ENCODE assay signal across 9 cellular contexts in genomic region chr6:36886948-36887347, GRCh38. TPM values are rescaled to one million over a fixed set of nuclear protein-coding genes. Genes with fewer than 3 reads are reported as not detected.
DNase-seq lines count a peak whose midpoint lies in the region; ATAC-seq and TF ChIP-seq lines count a peak whose summit lies in the region.
"Had no signal": no experiment of that assay in that cellular context is flagged by ENCODE, and none has a peak within 500 bp of the region (broad histone marks: within the 10 kb centered on the region; RNA-seq: fewer than 3 reads in every experiment).

No MANE protein-coding gene starts in this region.

- WGBS in heart left ventricle, 4 donors, result 67 to 75% (median 71%) methylated on average over 9 of the region's 9 CpGs

- intact Hi-C loops in heart left ventricle (cut with DNase I), result loop anchor here (5.0 to 10.0 kb wide), 11 partner anchors 90 to 328 kb away; partner anchors contain the start of genes PIM1 (in 5 of the 10) and MTCH1 (in 2 of the 10)
- intact Hi-C loops in Right ventricle myocardium superior (cut with DNase I), result loop anchor here (10.0 kb wide), 1 partner anchor 88 kb away; no protein-coding TSS in a partner anchor
- intact Hi-C loops in lower lobe of right lung (cut with DNase I), result loop anchor here (10.0 kb wide), 1 partner anchor 318 kb away; no protein-coding TSS in a partner anchor

- H3K4me1 Mint-ChIP-seq in activated naive CD8-positive, alpha-beta T cell (ENCODE audit: low read depth), result peaks cover 39% of the 10 kb centered on the region
- peaks cover 26% of the 10 kb centered on the region for H3K4me1 Mint-ChIP-seq in type B pancreatic cell (ENCODE audit: unreplicated experiment)

- H3K36me3 ChIP-seq in heart left ventricle, result peaks cover 0 to 4% (median 0%) of the 10 kb centered on the region in 9 donors
- peaks cover under 1% of the 10 kb centered on the region for H3K36me3 ChIP-seq in lower lobe of right lung

- peak overlapping the region; percentile 94 for H3K4me3 Mint-ChIP-seq in activated naive CD8-positive, alpha-beta T cell
- H3K4me3 Mint-ChIP-seq in type B pancreatic cell, result peak overlapping the region; percentile 94

- no peaks in the 10 kb centered on the region for H3K27me3 ChIP-seq in heart left ventricle
- no peaks in the 10 kb centered on the region for H3K27me3 ChIP-seq in lower lobe of right lung (ENCODE audit: low read depth)

- peak overlapping the region in 6 of 12 donors; percentile 85 to 95 (median 90) for H3K27ac ChIP-seq in heart left ventricle
- no peak overlapping the region for H3K27ac ChIP-seq in lower lobe of right lung

- H3K9me3 ChIP-seq in heart left ventricle (no peaks in the 10 kb centered on the region), lower lobe of right lung (no peaks in the 10 kb centered on the region)

- ATAC-seq in heart left ventricle (no peak), Right ventricle myocardium superior (ENCODE audit: poor library complexity) (no peak), lower lobe of right lung (no peak), GM18861 (IDR thresholded peaks at IDR 0.05; ENCODE audit: unreplicated experiment) (no peak)

- no peak for TF ChIP-seq POLR2A in heart left ventricle (IDR thresholded peaks at IDR 0.05)

- H3K4me1 ChIP-seq in heart left ventricle (peaks cover 0 to 47% (median 27%) of the 10 kb centered on the region in 12 donors), lower lobe of right lung (peaks cover 24% of the 10 kb centered on the region)

- no peaks in the 10 kb centered on the region for H3K9me3 Mint-ChIP-seq in activated naive CD8-positive, alpha-beta T cell (ENCODE audit: low read depth)
- no peaks in the 10 kb centered on the region for H3K9me3 Mint-ChIP-seq in type B pancreatic cell

- H3K27me3 Mint-ChIP-seq in activated naive CD8-positive, alpha-beta T cell, result no peaks in the 10 kb centered on the region
- no peaks in the 10 kb centered on the region for H3K27me3 Mint-ChIP-seq in type B pancreatic cell

- H3K36me3 Mint-ChIP-seq in activated naive CD8-positive, alpha-beta T cell, result no peaks in the 10 kb centered on the region
- peaks cover 4% of the 10 kb centered on the region for H3K36me3 Mint-ChIP-seq in type B pancreatic cell

- TF ChIP-seq CTCF in heart left ventricle (IDR thresholded peaks at IDR 0.05), result no peak
- no peak for TF ChIP-seq CTCF in lower lobe of right lung (IDR thresholded peaks at IDR 0.05)
- TF ChIP-seq CTCF in type B pancreatic cell (conservative IDR thresholded peaks at IDR 0.05), result no peak

- DNase-seq in heart left ventricle (no peak), Right ventricle myocardium superior (no peak), lower lobe of right lung (no peak), type B pancreatic cell (ENCODE audit: extremely low spot score, unreplicated experiment) (no peak), NCI-H2227 (lab: John Stamatoyannopoulos, UW; ENCODE audit: unreplicated experiment) (no peak), AG20443 (ENCODE audit: low spot score) (no peak)
- DNase-seq: NCI-H146 had no signal

- peak overlapping the region in 9 of 12 donors; percentile 74 to 93 (median 87) for H3K4me3 ChIP-seq in heart left ventricle
- H3K4me3 ChIP-seq in lower lobe of right lung, result peak overlapping the region; percentile 79

- no peak overlapping the region for H3K27ac Mint-ChIP-seq in activated naive CD8-positive, alpha-beta T cell
- peak overlapping the region; percentile 90 for H3K27ac Mint-ChIP-seq in type B pancreatic cell

RNA-seq across cellular contexts. Expression of gene C6orf89, which starts 1.2 kb away (rescaled TPM):
- 10 to 100 TPM; 54.2 to 86.2 (median 75.5) TPM for total RNA-seq in heart left ventricle
- polyA plus RNA-seq in heart left ventricle, result 10 to 100 TPM; 34.0 to 55.9 TPM
- 73.2 TPM for total RNA-seq in Right ventricle myocardium superior
- total RNA-seq in lower lobe of right lung, result 54.7 TPM
- total RNA-seq in type B pancreatic cell (ENCODE audit: low replicate concordance), result 37.9 and 42.4 TPM in 2 replicates

RNA-seq across cellular contexts. Expression of gene PPIL1, which starts 12.3 kb away (rescaled TPM):
- 10 to 100 TPM; 30.9 to 61.6 (median 42.6) TPM for total RNA-seq in heart left ventricle
- 10 to 100 TPM; 42.6 to 69.3 TPM for polyA plus RNA-seq in heart left ventricle
- 65.2 TPM for total RNA-seq in Right ventricle myocardium superior
- total RNA-seq in lower lobe of right lung, result 14.4 TPM
- 35.1 and 50.4 TPM in 2 replicates for total RNA-seq in type B pancreatic cell (ENCODE audit: low replicate concordance)

RNA-seq across cellular contexts. Expression of gene CPNE5, which starts 47.7 kb away (rescaled TPM):
- 100 to 1,000 TPM in 1 of 9 donors, 10 to 100 TPM in 7, 1 to 10 TPM in 1; 5.2 to 111 (median 28.4) TPM for total RNA-seq in heart left ventricle
- polyA plus RNA-seq in heart left ventricle, result 10 to 100 TPM in 1 of 2 donors, 1 to 10 TPM in 1; 4.0 to 12.1 TPM
- 10.0 TPM for total RNA-seq in Right ventricle myocardium superior
- 2.4 TPM for total RNA-seq in lower lobe of right lung
- total RNA-seq in type B pancreatic cell (ENCODE audit: low replicate concordance), result 0.14 and 0.72 TPM in 2 replicates
